8 cellular contexts compared by ENCODE assay signal in the genomic region with DNA sequence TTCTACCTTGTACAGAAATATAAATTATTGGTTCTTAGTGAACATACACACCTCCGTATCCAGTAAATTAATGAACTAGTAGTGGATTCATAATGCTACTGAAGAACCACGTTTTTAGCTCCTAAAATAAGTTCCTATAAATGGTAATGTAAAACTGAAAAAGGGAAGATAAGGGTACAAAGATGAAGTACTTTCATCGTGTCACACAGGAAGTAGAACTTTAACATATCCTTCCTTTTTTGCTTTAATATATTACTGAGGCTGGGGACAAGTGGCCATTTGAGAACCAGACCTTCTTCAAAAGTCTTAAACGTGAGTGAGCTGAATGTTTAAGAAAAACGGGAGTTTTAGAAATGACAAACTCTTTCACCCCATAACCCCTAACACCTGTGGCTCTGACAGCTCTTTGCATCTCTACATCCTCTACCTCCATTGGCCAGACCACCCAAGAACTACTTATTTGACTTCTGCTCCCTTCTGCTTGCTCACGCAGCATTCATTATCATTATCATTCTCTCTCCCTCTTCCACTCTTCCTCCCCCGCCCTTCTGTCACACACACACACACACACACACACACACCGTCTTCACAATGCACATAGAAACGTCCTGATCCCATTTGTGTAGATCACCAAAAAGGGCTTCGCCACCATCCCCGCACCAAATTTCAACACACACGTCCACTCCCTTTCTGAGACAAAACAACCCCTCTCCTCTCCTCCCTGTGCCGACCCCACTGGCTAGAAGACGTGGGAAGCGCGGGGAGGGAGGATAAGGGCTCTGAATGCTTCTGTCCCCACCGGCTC. TPM values are rescaled to one million over a fixed set of nuclear protein-coding genes. Genes with fewer than 3 reads are reported as not detected.
DNase-seq lines count a peak whose midpoint lies in the region; ATAC-seq and TF ChIP-seq lines count a peak whose summit lies in the region.

No MANE protein-coding gene starts in this region.

- CTCF ChIA-PET in AG04449 (lab: Yijun Ruan, JAX): interaction anchor here (0.9 to 4.3 kb wide), 4 partner anchors 10 to 233 kb away, joined by 3 to 25 read pairs (median 3); no protein-coding TSS in a partner anchor
- CTCF ChIA-PET in GM10248 (lab: Yijun Ruan, JAX): interaction anchor here (0.8 kb wide), 1 partner anchor 498 kb away, joined by 3 read pairs; no protein-coding TSS in a partner anchor

- POLR2A ChIA-PET in AG04449 (lab: Yijun Ruan, JAX) (no interaction called here), GM10248 (lab: Yijun Ruan, JAX) (no interaction called here)

- H3K4me1 ChIP-seq in mesendoderm (ENCODE audit: control insufficient read depth, low read depth, low read length) (no peaks in the 10 kb centered on the region), tibial nerve (peaks cover 0 to 24% (median 6%) of the 10 kb centered on the region in 4 donors)

- H3K27me3 Mint-ChIP-seq in dendritic cell treated with granulocyte-macrophage colony-stimulating factor and Interleukin-4, amounts not matched to agents 40 ng/mL and 50 ng/mL, for 4 days: peaks cover 2% of the 10 kb centered on the region

- H3K9me3 ChIP-seq in tibial nerve: no peaks in the 10 kb centered on the region

- H3K23ac ChIP-seq in mesendoderm (ENCODE audit: low read length): no peak overlapping the region

- H3K18ac ChIP-seq in mesendoderm (ENCODE audit: low read length): no peak overlapping the region

- no peaks in the 10 kb centered on the region for H3K27me3 ChIP-seq in mesendoderm (ENCODE audit: insufficient read depth, low read length, poor library complexity)
- H3K27me3 ChIP-seq in tibial nerve: no peaks in the 10 kb centered on the region

- peaks cover 11% of the 10 kb centered on the region for H3K36me3 Mint-ChIP-seq in dendritic cell treated with granulocyte-macrophage colony-stimulating factor and Interleukin-4, amounts not matched to agents 40 ng/mL and 50 ng/mL, for 4 days (ENCODE audit: low read depth)

- H3K27ac ChIP-seq in mesendoderm (ENCODE audit: low read depth, low read length) (no peak overlapping the region), tibial nerve (peak overlapping the region; percentile 82 to 94 (median 92))

- no peaks in the 10 kb centered on the region for H3K79me2 ChIP-seq in mesendoderm (ENCODE audit: control insufficient read depth, insufficient read depth, low read length)

- peak overlapping the region; percentile 86 for H3K9ac ChIP-seq in mesendoderm (ENCODE audit: low read length)

- no CpG with 5 or more reads among the region's 17 CpGs for WGBS in mesendoderm (ENCODE audit: extremely low coverage, insufficient coverage, low lambda C conversion rate)
- WGBS in tibial nerve, 2 donors: 8 to 9% methylated on average over 17 of the region's 17 CpGs

- H2BK120ac ChIP-seq in mesendoderm (ENCODE audit: low read depth, low read length): no peak overlapping the region

- no peak overlapping the region for H4K8ac ChIP-seq in mesendoderm (ENCODE audit: low read depth, low read length)

- H3K4me2 ChIP-seq in mesendoderm (ENCODE audit: low read length): peak overlapping the region; percentile 80

- H3K27ac Mint-ChIP-seq in dendritic cell treated with granulocyte-macrophage colony-stimulating factor and Interleukin-4, amounts not matched to agents 40 ng/mL and 50 ng/mL, for 4 days: peak overlapping the region; percentile 100

- H2BK15ac ChIP-seq in mesendoderm (replicated peaks; ENCODE audit: low read depth): no peak overlapping the region

- H4K5ac ChIP-seq in mesendoderm (ENCODE audit: low read length): no peak overlapping the region

- H2AK5ac ChIP-seq in mesendoderm (ENCODE audit: low read length): no peak overlapping the region

- H3K56ac ChIP-seq in mesendoderm (ENCODE audit: low read length): peak overlapping the region; percentile 95

- no peaks in the 10 kb centered on the region for H3K9me3 Mint-ChIP-seq in dendritic cell treated with granulocyte-macrophage colony-stimulating factor and Interleukin-4, amounts not matched to agents 40 ng/mL and 50 ng/mL, for 4 days

- DNase-seq in AG04449 (ENCODE audit: low read depth, low spot score) (no peak), GM10248 (ENCODE audit: extremely low spot score) (peak; percentile 42), SK-MEL-5 (ENCODE audit: low read depth, low spot score) (peak; percentile 42), mesendoderm (no peak), tibial nerve (ENCODE audit: low spot score in 2 of 2) (peak; percentile 13 to 45)

- in situ Hi-C loops in SK-MEL-5 (cut with HindIII; ENCODE audit: low pct_unique_long_range_greater_than_20kb, low sequenced_read_pairs): no loop called here

- no peak for TF ChIP-seq EP300 in tibial nerve (IDR thresholded peaks at IDR 0.05)

- H3K79me1 ChIP-seq in mesendoderm (ENCODE audit: low read length): no peaks in the 10 kb centered on the region

- H2BK5ac ChIP-seq in mesendoderm (ENCODE audit: low read length): no peak overlapping the region

- no peaks in the 10 kb centered on the region for H3K36me3 ChIP-seq in mesendoderm (ENCODE audit: control insufficient read depth, insufficient read depth, low read length)
- no peaks in the 10 kb centered on the region for H3K36me3 ChIP-seq in tibial nerve

- intact Hi-C loops in dendritic cell treated with granulocyte-macrophage colony-stimulating factor and Interleukin-4, amounts not matched to agents 40 ng/mL and 50 ng/mL, for 4 days (cut with micrococcal nuclease): loop anchor here (2.0 to 5.0 kb wide), 2 partner anchors 233 to 284 kb away; a partner anchor contains a TSS

- H3K4me3 ChIP-seq in AG04449 (ENCODE audit: low read depth, low read length): peak overlapping the region; percentile 87
- H3K4me3 ChIP-seq in mesendoderm (ENCODE audit: low read length): peak overlapping the region; percentile 73
- H3K4me3 ChIP-seq in tibial nerve: peak overlapping the region; percentile 71 to 88 (median 78)

- TF ChIP-seq CTCF in AG04449 (IDR thresholded peaks at IDR 0.05; ENCODE audit: insufficient read depth, low read length, missing control alignments) (no peak), GM10248 (IDR thresholded peaks at IDR 0.05; ENCODE audit: control extremely low read depth, extremely low read depth, low read depth, missing control alignments) (no peak), tibial nerve (IDR thresholded peaks at IDR 0.05) (no peak)

- no peak overlapping the region for H3K4ac ChIP-seq in mesendoderm (ENCODE audit: low read depth, low read length)

- H3K4me3 Mint-ChIP-seq in dendritic cell treated with granulocyte-macrophage colony-stimulating factor and Interleukin-4, amounts not matched to agents 40 ng/mL and 50 ng/mL, for 4 days: peak overlapping the region; percentile 100

- TF ChIP-seq POLR2A in tibial nerve (IDR thresholded peaks at IDR 0.05): no peak

- peaks cover 25% of the 10 kb centered on the region for H3K4me1 Mint-ChIP-seq in dendritic cell treated with granulocyte-macrophage colony-stimulating factor and Interleukin-4, amounts not matched to agents 40 ng/mL and 50 ng/mL, for 4 days (ENCODE audit: low read depth)

- ATAC-seq in HG03135 (IDR thresholded peaks at IDR 0.05; ENCODE audit: unreplicated experiment) (peak; percentile 41), GM19035 (IDR thresholded peaks at IDR 0.05; ENCODE audit: unreplicated experiment) (no peak)

RNA-seq across cellular contexts. Expression of a gene that starts 0.7 kb away (rescaled TPM):
- 37.1 and 41.8 TPM in 2 replicates for total RNA-seq in SK-MEL-5 (2014; rRNA removed; shearing (Covaris generic))
- 26.6 and 32.6 TPM in 2 replicates for polyA plus RNA-seq in SK-MEL-5 (2015; cell fraction: cytosol; rRNA removed)
- polyA plus RNA-seq in SK-MEL-5 (2015; cell fraction: nucleus; rRNA removed): 12.7 and 12.8 TPM in 2 replicates
- 2.9 TPM for polyA plus RNA-seq in mesendoderm (2013, experiment 1 of 2)
- 2.5 TPM for polyA plus RNA-seq in mesendoderm (2013, experiment 2 of 2)
- total RNA-seq in tibial nerve: 10 to 100 TPM; 14.1 to 33.7 (median 27.6) TPM

Comparison
In these comparisons a context has a peak if more than half of its experiments do, and no peak if none do; other contexts are left out.
1. DNase-seq: peak in GM10248 (single experiment), SK-MEL-5 (single experiment) and tibial nerve (2 of 2); none in AG04449 (single experiment) and mesendoderm (single experiment).
2. Peak in every context shown above with its lines, with median percentiles within 50 percentile points of each other: H3K4me3 ChIP-seq.